ENCODE assay signal across 14 cellular contexts in genomic region chr12:109495012-109495411, GRCh38. TPM values are rescaled to one million over a fixed set of nuclear protein-coding genes. Genes with fewer than 3 reads are reported as not detected.
DNase-seq lines count a peak whose midpoint lies in the region; ATAC-seq, FAIRE-seq and TF ChIP-seq lines count a peak whose summit lies in the region.
"Had no signal": no experiment of that assay in that cellular context is flagged by ENCODE, and none has a peak within 500 bp of the region (broad histone marks: within the 10 kb centered on the region; RNA-seq: fewer than 3 reads in every experiment).

No MANE protein-coding gene starts in this region.

- DNase-seq in activated naive CD4-positive, alpha-beta T cell treated with anti-CD3 and anti-CD28 coated beads, Interleukin-2, amount 10 ng/mL, durations not matched to agents 7 days and 5 days = no peak
- no peak for DNase-seq in activated naive CD4-positive, alpha-beta T cell treated with anti-CD3 and anti-CD28 coated beads, Interleukin-2, amount 50 U/mL, for 72 hours (ENCODE audit: low spot score in 2 of 2)
- DNase-seq in endothelial cell (ENCODE audit: low spot score) (no peak), GM12891 (ENCODE audit: insufficient read length, low spot score) (no peak), cardiac septum (ENCODE audit: low spot score) (no peak)
- DNase-seq in natural killer cell treated with Interleukin-12 subunit alpha and Interleukin-12 subunit beta and Interleukin-15 and Interleukin-18, amount 100 ng/mL, for 72 hours (ENCODE audit: low spot score) = no peak
- DNase-seq: ACHN, DMS 273 treated with DMSO at 0.1 percent for 48 hours, GOT3, H9 had no signal

- no peak overlapping the region for H3K4me3 Mint-ChIP-seq in activated naive CD4-positive, alpha-beta T cell treated with anti-CD3 and anti-CD28 coated beads, Interleukin-2, amount 10 ng/mL, durations not matched to agents 7 days and 5 days
- H3K4me3 Mint-ChIP-seq in endothelial cell (ENCODE audit: unreplicated experiment) = peak overlapping the region; percentile 78
- no peak overlapping the region for H3K4me3 Mint-ChIP-seq in natural killer cell treated with Interleukin-12 subunit alpha and Interleukin-12 subunit beta and Interleukin-15 and Interleukin-18, amount 100 ng/mL, for 72 hours
- H3K4me3 Mint-ChIP-seq: CD4-positive, CD25-positive, alpha-beta regulatory T cell; H9; IgD-negative memory B cell had no signal

- peaks cover 8% of the 10 kb centered on the region for H3K4me1 Mint-ChIP-seq in activated naive CD4-positive, alpha-beta T cell treated with anti-CD3 and anti-CD28 coated beads, Interleukin-2, amount 10 ng/mL, durations not matched to agents 7 days and 5 days
- no peaks in the 10 kb centered on the region for H3K4me1 Mint-ChIP-seq in endothelial cell (ENCODE audit: unreplicated experiment)
- peaks cover 20 to 27% of the 10 kb centered on the region in 2 donors for H3K4me1 Mint-ChIP-seq in natural killer cell treated with Interleukin-12 subunit alpha and Interleukin-12 subunit beta and Interleukin-15 and Interleukin-18, amount 100 ng/mL, for 72 hours (ENCODE audit: low read depth in 2 of 2)
- H3K4me1 Mint-ChIP-seq: IgD-negative memory B cell had no signal

- TF ChIP-seq CTCF in endothelial cell (IDR thresholded peaks at IDR 0.05; ENCODE audit: unreplicated experiment) = no peak

- H3K36me3 Mint-ChIP-seq in activated naive CD4-positive, alpha-beta T cell treated with anti-CD3 and anti-CD28 coated beads, Interleukin-2, amount 10 ng/mL, durations not matched to agents 7 days and 5 days = peaks cover 31% of the 10 kb centered on the region
- peaks cover 7 to 25% of the 10 kb centered on the region in 2 donors for H3K36me3 Mint-ChIP-seq in activated naive CD4-positive, alpha-beta T cell treated with anti-CD3 and anti-CD28 coated beads, Interleukin-2, amount 50 U/mL, for 72 hours
- H3K36me3 Mint-ChIP-seq in endothelial cell (ENCODE audit: low read depth, unreplicated experiment) = peaks cover 50% of the 10 kb centered on the region
- H3K36me3 Mint-ChIP-seq in natural killer cell treated with Interleukin-12 subunit alpha and Interleukin-12 subunit beta and Interleukin-15 and Interleukin-18, amount 100 ng/mL, for 72 hours = peaks cover 22% of the 10 kb centered on the region

- intact Hi-C loops in cardiac septum (cut with DNase I) = no loop called here

- H3K27me3 Mint-ChIP-seq in activated naive CD4-positive, alpha-beta T cell treated with anti-CD3 and anti-CD28 coated beads, Interleukin-2, amount 10 ng/mL, durations not matched to agents 7 days and 5 days = no peaks in the 10 kb centered on the region
- no peaks in the 10 kb centered on the region for H3K27me3 Mint-ChIP-seq in endothelial cell (ENCODE audit: unreplicated experiment)
- no peaks in the 10 kb centered on the region for H3K27me3 Mint-ChIP-seq in natural killer cell treated with Interleukin-12 subunit alpha and Interleukin-12 subunit beta and Interleukin-15 and Interleukin-18, amount 100 ng/mL, for 72 hours
- H3K27me3 Mint-ChIP-seq: CD4-positive, CD25-positive, alpha-beta regulatory T cell; IgD-negative memory B cell had no signal

- no peak for ATAC-seq in activated naive CD4-positive, alpha-beta T cell treated with anti-CD3 and anti-CD28 coated beads, Interleukin-2, amount 50 U/mL, for 72 hours
- ATAC-seq in GM18867 (IDR thresholded peaks at IDR 0.05; ENCODE audit: unreplicated experiment) = peak; percentile 38
- ATAC-seq in natural killer cell treated with Interleukin-12 subunit alpha and Interleukin-12 subunit beta and Interleukin-15 and Interleukin-18, amount 100 ng/mL, for 72 hours = peak; percentile 48 to 61

- CTCF ChIA-PET in activated naive CD4-positive, alpha-beta T cell treated with anti-CD3 and anti-CD28 coated beads, Interleukin-2, amount 10 ng/mL, durations not matched to agents 7 days and 5 days (lab: Charles Lee) = interaction anchor here (0.6 to 1.1 kb wide), 2 partner anchors 62 to 283 kb away, joined by 3 read pairs; no protein-coding TSS in a partner anchor

- FAIRE-seq in GM12891 (lab: Jason Lieb, UNC) = no peak
- FAIRE-seq: GM19239 had no signal

- H3K9me3 Mint-ChIP-seq in activated naive CD4-positive, alpha-beta T cell treated with anti-CD3 and anti-CD28 coated beads, Interleukin-2, amount 10 ng/mL, durations not matched to agents 7 days and 5 days = no peaks in the 10 kb centered on the region
- H3K9me3 Mint-ChIP-seq in activated naive CD4-positive, alpha-beta T cell treated with anti-CD3 and anti-CD28 coated beads, Interleukin-2, amount 50 U/mL, for 72 hours = no peaks in the 10 kb centered on the region
- no peaks in the 10 kb centered on the region for H3K9me3 Mint-ChIP-seq in endothelial cell (ENCODE audit: unreplicated experiment)
- no peaks in the 10 kb centered on the region for H3K9me3 Mint-ChIP-seq in natural killer cell treated with Interleukin-12 subunit alpha and Interleukin-12 subunit beta and Interleukin-15 and Interleukin-18, amount 100 ng/mL, for 72 hours
- H3K9me3 Mint-ChIP-seq: IgD-negative memory B cell had no signal

- no peak for TF ChIP-seq POLR2A in GM12891 (IDR thresholded peaks at IDR 0.05; ENCODE audit: low read depth, low read length)

- peak overlapping the region; percentile 4 for H3K27ac Mint-ChIP-seq in activated naive CD4-positive, alpha-beta T cell treated with anti-CD3 and anti-CD28 coated beads, Interleukin-2, amount 10 ng/mL, durations not matched to agents 7 days and 5 days
- peak overlapping the region in 1 of 2 donors; percentile 51 for H3K27ac Mint-ChIP-seq in activated naive CD4-positive, alpha-beta T cell treated with anti-CD3 and anti-CD28 coated beads, Interleukin-2, amount 50 U/mL, for 72 hours
- no peak overlapping the region for H3K27ac Mint-ChIP-seq in endothelial cell (ENCODE audit: unreplicated experiment)
- peak overlapping the region in 1 of 2 donors; percentile 40 for H3K27ac Mint-ChIP-seq in natural killer cell treated with Interleukin-12 subunit alpha and Interleukin-12 subunit beta and Interleukin-15 and Interleukin-18, amount 100 ng/mL, for 72 hours
- H3K27ac Mint-ChIP-seq: H9, IgD-negative memory B cell had no signal

TF ChIP-seq in GM12891, 5 proteins besides CTCF, POLR2A, EP300 and RAD21:
- no peak for TF ChIP-seq PAX5 (IDR thresholded peaks at IDR 0.05; ENCODE audit: insufficient read depth, low read length, severe bottlenecking)
- TF ChIP-seq TAF1 (IDR thresholded peaks at IDR 0.05; ENCODE audit: low read depth, low read length) = no peak
- no peak for TF ChIP-seq POU2F2 (IDR thresholded peaks at IDR 0.05; ENCODE audit: low read depth, low read length)
- TF ChIP-seq POLR2AphosphoS5 (IDR thresholded peaks at IDR 0.05; ENCODE audit: low read depth, low read length) = no peak
- TF ChIP-seq SPI1 (IDR thresholded peaks at IDR 0.05; ENCODE audit: low read depth, low read length) = no peak

RNA-seq across cellular contexts. Expression of gene UBE3B, which starts 17.6 kb away (rescaled TPM):
- 10 to 100 TPM; 28.8 to 37.6 TPM for total RNA-seq in activated naive CD4-positive, alpha-beta T cell treated with anti-CD3 and anti-CD28 coated beads, Interleukin-2, amount 50 U/mL, for 72 hours
- total RNA-seq in endothelial cell (ENCODE audit: unreplicated experiment) (44.3 TPM), cardiac septum (47.1 TPM)
- 10 to 100 TPM; 38.9 to 39.2 TPM for total RNA-seq in natural killer cell treated with Interleukin-12 subunit alpha and Interleukin-12 subunit beta and Interleukin-15 and Interleukin-18, amount 100 ng/mL, for 72 hours
- 12.9 TPM for polyA plus RNA-seq in GM12891 (2012; ENCODE audit: low read depth, missing spikeins)

RNA-seq across cellular contexts. Expression of gene KCTD10, which starts 17.9 kb away (rescaled TPM):
- total RNA-seq in activated naive CD4-positive, alpha-beta T cell treated with anti-CD3 and anti-CD28 coated beads, Interleukin-2, amount 50 U/mL, for 72 hours = 10 to 100 TPM; 53.5 to 56.9 TPM
- 128 TPM for total RNA-seq in endothelial cell (ENCODE audit: unreplicated experiment)
- 10 to 100 TPM; 49.9 to 92.0 TPM for total RNA-seq in natural killer cell treated with Interleukin-12 subunit alpha and Interleukin-12 subunit beta and Interleukin-15 and Interleukin-18, amount 100 ng/mL, for 72 hours
- polyA plus RNA-seq in GM12891 (2012; ENCODE audit: low read depth, missing spikeins) = 18.8 TPM
- total RNA-seq in cardiac septum = 42.3 TPM

Comparison
In these comparisons a context has a peak if more than half of its experiments do, and no peak if none do; other contexts are left out.
1. ATAC-seq: peak in GM18867 (single experiment) and natural killer cell treated with Interleukin-12 subunit alpha and Interleukin-12 subunit beta and Interleukin-15 and Interleukin-18, amount 100 ng/mL, for 72 hours (2 of 2); none in activated naive CD4-positive, alpha-beta T cell treated with anti-CD3 and anti-CD28 coated beads, Interleukin-2, amount 50 U/mL, for 72 hours (0 of 2).